Comparison of ENCODE assay signal across 14 cellular contexts in the genomic region with DNA sequence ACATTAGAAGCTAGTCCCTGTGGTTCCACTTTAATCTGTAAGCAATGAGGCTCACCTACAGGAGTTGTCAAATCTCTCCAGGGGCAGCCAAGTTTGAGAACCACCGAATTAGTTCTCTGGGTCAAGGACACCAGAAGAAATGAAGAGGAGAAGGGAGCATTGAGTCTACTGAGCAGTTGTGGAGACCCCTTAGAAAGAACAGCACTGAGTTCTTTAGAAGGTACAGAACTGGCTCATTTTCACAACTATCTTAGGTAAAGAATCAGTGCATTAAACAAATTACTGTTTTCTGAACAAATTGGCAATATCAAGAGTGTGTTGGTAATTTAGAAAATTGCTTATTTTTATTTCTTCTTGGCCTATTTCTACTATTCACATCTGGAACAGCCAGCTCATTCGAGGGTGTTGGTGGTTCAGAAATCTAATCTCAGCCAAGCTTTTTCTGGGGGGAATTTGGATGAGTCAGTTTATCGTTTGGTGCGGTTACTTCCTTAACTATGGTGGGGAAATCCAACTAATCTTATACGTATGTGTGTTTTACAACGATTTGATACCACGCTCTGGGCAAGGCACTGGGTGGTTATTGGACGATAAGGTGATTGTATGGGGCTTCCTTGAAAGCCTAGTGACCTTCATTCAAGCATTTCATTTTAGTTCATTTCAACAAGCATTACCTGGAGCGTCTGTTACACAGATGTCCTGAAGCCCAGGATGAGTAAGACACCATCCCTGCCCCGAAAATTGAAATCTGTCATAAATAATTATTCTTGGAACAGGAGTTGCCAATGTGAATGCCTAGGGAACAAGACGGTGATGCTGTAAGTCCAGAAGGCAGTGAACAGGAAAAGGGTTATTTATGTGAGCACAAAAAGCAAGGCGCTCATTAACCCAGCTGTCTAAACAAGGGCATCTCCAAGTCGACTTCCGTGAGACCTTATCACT. TPM values are rescaled to one million over a fixed set of nuclear protein-coding genes. Genes with fewer than 3 reads are reported as not detected.
DNase-seq lines count a peak whose midpoint lies in the region; ATAC-seq lines count a peak whose summit lies in the region.
"Had no signal": no experiment of that assay in that cellular context is flagged by ENCODE, and none has a peak within 500 bp of the region (broad histone marks: within the 10 kb centered on the region; RNA-seq: fewer than 3 reads in every experiment).

No MANE protein-coding gene starts in this region.

- H3K4me3 ChIP-seq in HAP-1 = no peak overlapping the region
- H3K4me3 ChIP-seq: ascending aorta had no signal

- no peaks in the 10 kb centered on the region for H3K4me1 ChIP-seq in HAP-1
- H3K4me1 ChIP-seq: ascending aorta had no signal

- no peaks in the 10 kb centered on the region for H3K9me3 ChIP-seq in HAP-1
- H3K9me3 ChIP-seq: ascending aorta, neutrophil had no signal

- in situ Hi-C loops in Caki2 (cut with HindIII; ENCODE audit: low pct_unique_long_range_greater_than_20kb, low sequenced_read_pairs) = no loop called here
- in situ Hi-C loops in HAP-1 (cut with MboI; ENCODE audit: low sequenced_read_pairs) = no loop called here

- DNase-seq in Caki2 (ENCODE audit: low read depth) = peak; percentile 40
- DNase-seq in RPMI7951 (ENCODE audit: low read depth) = peak; percentile 92
- DNase-seq in left colon = peak in 1 of 2 donors; percentile 22
- DNase-seq in HAP-1 (ENCODE audit: low spot score in 2 of 2) = no peak
- DNase-seq in CD1c-positive myeloid dendritic cell (ENCODE audit: extremely low spot score) = no peak
- DNase-seq in NCI-H128 (lab: John Stamatoyannopoulos, UW; ENCODE audit: unreplicated experiment) = no peak
- DNase-seq in NCI-H1930 (lab: John Stamatoyannopoulos, UW) = no peak
- DNase-seq: activated CD4-positive, alpha-beta T cell treated with anti-CD3 and anti-CD28 coated beads, Interleukin-2, amount 10 ng/mL, durations not matched to agents 24 days and 14 days; islet precursor cell; NCI-H1694 had no signal

- H3K36me3 ChIP-seq in HAP-1 (replicated peaks) = no peaks in the 10 kb centered on the region
- H3K36me3 ChIP-seq: ascending aorta, neutrophil had no signal

- ATAC-seq in GM19035 (IDR thresholded peaks at IDR 0.05; ENCODE audit: unreplicated experiment) (peak; percentile 58), left colon (peak; percentile 49)

- no peaks in the 10 kb centered on the region for H3K27me3 ChIP-seq in HAP-1 (ENCODE audit: low read depth)
- H3K27me3 ChIP-seq: ascending aorta had no signal

- intact Hi-C loops in left colon (cut with DNase I, micrococcal nuclease) = no loop called here

RNA-seq across cellular contexts. Expression of a gene that starts 52.0 kb away (rescaled TPM):
- 2.3 TPM in 1 of 2 replicates, not detected in the other for total RNA-seq in Caki2 (2014; rRNA removed; shearing (Covaris generic); ENCODE audit: low replicate concordance)
- 0.39 TPM in 1 of 2 replicates, not detected in the other for total RNA-seq in RPMI7951 (2014; rRNA removed; shearing (Covaris generic))
- 100 to 1,000 TPM; 471 to 667 TPM for total RNA-seq in left colon
- total RNA-seq: activated CD4-positive, alpha-beta T cell treated with anti-CD3 and anti-CD28 coated beads, Interleukin-2, amount 10 ng/mL, durations not matched to agents 24 days and 14 days; ascending aorta; endothelial cell of umbilical vein had no signal

Comparison
In these comparisons a context has a peak if more than half of its experiments do, and no peak if none do; other contexts are left out.
1. DNase-seq: peak in Caki2 (single experiment) and RPMI7951 (single experiment); none in HAP-1 (0 of 2), CD1c-positive myeloid dendritic cell (single experiment), NCI-H128 (single experiment) and NCI-H1930 (0 of 2).
2. RNA of a gene that starts 52.0 kb away (total RNA-seq): 471 to 667 TPM in left colon; 2.3 TPM in Caki2 and 0.39 TPM in RPMI7951; every median in the first group is over 100 times any median in the second.